In genomic region chr3:131072845-131073244, GRCh38 we compare ENCODE assay signal across 14 cellular contexts. TPM values are rescaled to one million over a fixed set of nuclear protein-coding genes. Genes with fewer than 3 reads are reported as not detected.
DNase-seq lines count a peak whose midpoint lies in the region; FAIRE-seq and TF ChIP-seq lines count a peak whose summit lies in the region.
"Had no signal": no experiment of that assay in that cellular context is flagged by ENCODE, and none has a peak within 500 bp of the region (broad histone marks: within the 10 kb centered on the region; RNA-seq: fewer than 3 reads in every experiment).

No MANE protein-coding gene starts in this region.

- H3K4me3 ChIP-seq in ACC112 (ENCODE audit: low read depth, low read length) (peak overlapping the region; percentile 23; the same call in 1 of the 2 replicates), NB4 (ENCODE audit: low read depth, low read length) (no peak overlapping the region), mesodermal cell (ENCODE audit: extremely low read depth, insufficient read depth, low read length, poor library complexity, severe bottlenecking) (no peak overlapping the region)
- H3K4me3 ChIP-seq: lower lobe of right lung, tibial nerve had no signal

- FAIRE-seq in GM12892 (lab: Jason Lieb, UNC) = no peak
- FAIRE-seq: GM12891 had no signal

- H2AFZ ChIP-seq in ACC112 (ENCODE audit: low read length, unreplicated experiment) = peak overlapping the region; percentile 82

- WGBS in mesodermal cell (ENCODE audit: insufficient coverage in 2 of 2), 2 experiments = 90 to 94% methylated on average over 2 of the region's 2 CpGs

- TF ChIP-seq CTCF in NB4 (IDR thresholded peaks at IDR 0.05; ENCODE audit: low read depth, low read length) = no peak

- TF ChIP-seq POLR2A in NB4 (IDR thresholded peaks at IDR 0.05; ENCODE audit: extremely low read depth, insufficient read length) (no peak), GM12892 (IDR thresholded peaks at IDR 0.05; ENCODE audit: low read depth, low read length) (no peak)

- H3K9me3 ChIP-seq in mesodermal cell (ENCODE audit: control insufficient read depth, low read length) = no peaks in the 10 kb centered on the region
- H3K9me3 ChIP-seq: lower lobe of right lung, tibial nerve had no signal

- H3K36me3 ChIP-seq in ACC112 (ENCODE audit: insufficient read depth, low read length) = no peaks in the 10 kb centered on the region
- H3K36me3 ChIP-seq in mesodermal cell (ENCODE audit: control insufficient read depth, insufficient read depth, low read length) = no peaks in the 10 kb centered on the region
- H3K36me3 ChIP-seq: lower lobe of right lung, tibial nerve had no signal

- H3K4me1 ChIP-seq in ACC112 (ENCODE audit: control insufficient read depth, insufficient read depth, low read length, unreplicated experiment) (peaks cover 17% of the 10 kb centered on the region), mesodermal cell (ENCODE audit: control insufficient read depth, insufficient read depth, low read length, poor library complexity, severe bottlenecking) (peaks cover 24% of the 10 kb centered on the region)
- H3K4me1 ChIP-seq: lower lobe of right lung had no signal

- H3K27ac ChIP-seq in ACC112 (ENCODE audit: low read depth, low read length) = peak overlapping the region; percentile 79
- H3K27ac ChIP-seq in mesodermal cell (ENCODE audit: low read depth, low read length, severe bottlenecking) = peak overlapping the region; percentile 72
- H3K27ac ChIP-seq: lower lobe of right lung, tibial nerve had no signal

- no peaks in the 10 kb centered on the region for H3K79me2 ChIP-seq in ACC112 (ENCODE audit: control insufficient read depth, insufficient read depth, low read length, unreplicated experiment)

- DNase-seq in NB4 (ENCODE audit: low read depth) = peak; percentile 2
- DNase-seq in fibroblast of peridontal ligament (ENCODE audit: extremely low read depth) = peak; percentile 79
- no peak for DNase-seq in NCI-H1694 treated with DMSO at 0.1 percent for 48 hours (lab: John Stamatoyannopoulos, UW)
- DNase-seq in activated naive CD4-positive, alpha-beta T cell treated with anti-CD3 and anti-CD28 coated beads, Interleukin-2, amount 50 U/mL, for 16 hours = no peak
- no peak for DNase-seq in RKO (ENCODE audit: low spot score)
- no peak for DNase-seq in GM12892 (ENCODE audit: insufficient read length)
- DNase-seq: DMS79 treated with DMSO at 0.1 percent for 48 hours; lower lobe of right lung; NCI-H2171; stimulated activated CD4-positive, alpha-beta T cell treated with anti-CD3 and anti-CD28 coated beads, Interleukin-15, amount 100 ng/mL, for 24 hours had no signal

- no peaks in the 10 kb centered on the region for H3K27me3 ChIP-seq in ACC112 (ENCODE audit: insufficient read depth, low read length)
- H3K27me3 ChIP-seq: tibial nerve had no signal

RNA-seq across cellular contexts. Expression of gene NEK11, which starts 46.2 kb away (rescaled TPM):
- polyA plus RNA-seq in mesodermal cell (2013, experiment 1 of 2) = 3.4 TPM
- polyA plus RNA-seq in mesodermal cell (2013, experiment 2 of 2) = 3.0 TPM
- polyA plus RNA-seq in GM12892 (2012; ENCODE audit: missing spikeins) = 0.83 TPM

RNA-seq across cellular contexts. Expression of gene ASTE1, which starts 46.2 kb away (rescaled TPM):
- 5.2 TPM for polyA plus RNA-seq in mesodermal cell (2013, experiment 1 of 2)
- polyA plus RNA-seq in mesodermal cell (2013, experiment 2 of 2) = 5.2 TPM
- polyA plus RNA-seq in GM12892 (2012; ENCODE audit: missing spikeins) = 4.6 TPM

Comparison
In these comparisons a context has a peak if more than half of its experiments do, and no peak if none do; other contexts are left out.
1. DNase-seq: peak in NB4 (single experiment) and fibroblast of peridontal ligament (single experiment); none in NCI-H1694 treated with DMSO at 0.1 percent for 48 hours (single experiment), activated naive CD4-positive, alpha-beta T cell treated with anti-CD3 and anti-CD28 coated beads, Interleukin-2, amount 50 U/mL, for 16 hours (single experiment), RKO (single experiment) and GM12892 (single experiment).